ENCODE assay signal across 1 cellular context in the genomic region with DNA sequence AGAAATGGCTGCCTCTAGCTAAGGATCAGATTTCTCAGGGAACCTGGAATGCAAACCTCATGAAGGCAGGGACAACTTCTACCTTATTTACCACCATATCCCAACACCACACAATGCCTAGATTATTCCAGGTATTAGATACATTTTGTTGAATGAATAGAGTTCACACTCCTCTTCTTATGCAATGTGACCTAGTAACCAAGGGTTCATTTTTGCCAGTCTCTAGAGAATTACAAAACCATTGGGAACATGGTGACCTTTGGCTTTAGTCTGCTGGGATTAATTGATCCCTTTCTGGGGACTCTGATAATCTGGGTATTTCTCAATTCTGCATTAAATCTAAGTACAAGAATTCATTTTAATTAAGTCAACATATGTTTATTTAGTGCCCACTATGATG.
TF ChIP-seq lines count a peak whose summit lies in the region.

No MANE protein-coding gene starts in this region.

TF ChIP-seq in HepG2, 621 proteins besides CTCF, POLR2A, EP300 and RAD21 (continued from another document and continues in another):
- TF ChIP-seq NPAS2 (CRISPR knock-in tag; IDR thresholded peaks at IDR 0.05; ENCODE audit: borderline replicate concordance) (no peak), ZNF468 (CRISPR knock-in tag; IDR thresholded peaks at IDR 0.05) (no peak), HMG20A (CRISPR knock-in tag; IDR thresholded peaks at IDR 0.05; ENCODE audit: borderline replicate concordance) (peak; percentile 55; the same call in 1 of the 2 replicates), MIXL1 (CRISPR knock-in tag; IDR thresholded peaks at IDR 0.05) (peak; percentile 75), ZSCAN29 (CRISPR knock-in tag; conservative IDR thresholded peaks at IDR 0.05) (no peak), IKZF5 (CRISPR knock-in tag; IDR thresholded peaks at IDR 0.05) (no peak), USF2 (IDR thresholded peaks at IDR 0.05; ENCODE audit: low read depth, low read length) (no peak), USF2 (CRISPR knock-in tag; IDR thresholded peaks at IDR 0.05; ENCODE audit: borderline replicate concordance) (no peak), SKI (IDR thresholded peaks at IDR 0.05; ENCODE audit: partially characterized antibody) (peak; percentile 92), ESRRA (CRISPR knock-in tag; IDR thresholded peaks at IDR 0.05; ENCODE audit: low read depth) (peak; percentile 60; the same call in 1 of the 2 replicates), ZNF18 (CRISPR knock-in tag; IDR thresholded peaks at IDR 0.05; ENCODE audit: insufficient replicate concordance) (peak; percentile 55), RXRB (CRISPR knock-in tag; IDR thresholded peaks at IDR 0.05; ENCODE audit: borderline replicate concordance) (peak; percentile 91), UBTF (CRISPR knock-in tag; IDR thresholded peaks at IDR 0.05) (no peak), MBNL3 (CRISPR knock-in tag; conservative IDR thresholded peaks at IDR 0.05) (no peak), ZNF143 (CRISPR knock-in tag; IDR thresholded peaks at IDR 0.05) (no peak), TBL1XR1 (IDR thresholded peaks at IDR 0.05; ENCODE audit: borderline replicate concordance, low read length, partially characterized antibody) (peak; percentile 92), ZNF605 (CRISPR knock-in tag; IDR thresholded peaks at IDR 0.05) (no peak), PITX1 (CRISPR knock-in tag; IDR thresholded peaks at IDR 0.05) (no peak), SPEN (CRISPR knock-in tag; IDR thresholded peaks at IDR 0.05; ENCODE audit: low read depth) (no peak), ZNF430 (CRISPR knock-in tag; IDR thresholded peaks at IDR 0.05) (no peak), NAIF1 (CRISPR knock-in tag; IDR thresholded peaks at IDR 0.05; ENCODE audit: borderline replicate concordance) (no peak), CAMTA2 (CRISPR knock-in tag; IDR thresholded peaks at IDR 0.05; ENCODE audit: borderline replicate concordance) (no peak), ZSCAN12 (CRISPR knock-in tag; IDR thresholded peaks at IDR 0.05) (no peak), ARNT2 (CRISPR knock-in tag; IDR thresholded peaks at IDR 0.05; ENCODE audit: low read depth) (no peak), ZNF10 (CRISPR knock-in tag; IDR thresholded peaks at IDR 0.05; ENCODE audit: borderline replicate concordance, low read depth) (no peak), GATAD1 (CRISPR knock-in tag; IDR thresholded peaks at IDR 0.05) (no peak), ZNF326 (CRISPR knock-in tag; IDR thresholded peaks at IDR 0.05; ENCODE audit: borderline replicate concordance) (no peak), YEATS4 (CRISPR knock-in tag; IDR thresholded peaks at IDR 0.05; ENCODE audit: borderline replicate concordance) (no peak), ZNF644 (CRISPR knock-in tag; IDR thresholded peaks at IDR 0.05; ENCODE audit: low read depth) (peak; percentile 95), SYNCRIP (IDR thresholded peaks at IDR 0.05; ENCODE audit: insufficient read depth, low read depth, low read length) (no peak), MAFF (IDR thresholded peaks at IDR 0.05; ENCODE audit: low read depth, low read length) (no peak), PRMT3 (CRISPR knock-in tag; IDR thresholded peaks at IDR 0.05; ENCODE audit: borderline replicate concordance, low read depth) (no peak), BCL6 (CRISPR knock-in tag; IDR thresholded peaks at IDR 0.05) (peak; percentile 86), ZNF709 (CRISPR knock-in tag; IDR thresholded peaks at IDR 0.05) (no peak), ATAD3A (CRISPR knock-in tag; IDR thresholded peaks at IDR 0.05) (no peak), CREM (IDR thresholded peaks at IDR 0.05) (peak; percentile 44; the same call in 1 of the 2 replicates), CREM (CRISPR knock-in tag; IDR thresholded peaks at IDR 0.05) (no peak), MEF2D (CRISPR knock-in tag; IDR thresholded peaks at IDR 0.05) (no peak), ELF3 (CRISPR knock-in tag; IDR thresholded peaks at IDR 0.05) (no peak)
- TF ChIP-seq, protein P1, sequence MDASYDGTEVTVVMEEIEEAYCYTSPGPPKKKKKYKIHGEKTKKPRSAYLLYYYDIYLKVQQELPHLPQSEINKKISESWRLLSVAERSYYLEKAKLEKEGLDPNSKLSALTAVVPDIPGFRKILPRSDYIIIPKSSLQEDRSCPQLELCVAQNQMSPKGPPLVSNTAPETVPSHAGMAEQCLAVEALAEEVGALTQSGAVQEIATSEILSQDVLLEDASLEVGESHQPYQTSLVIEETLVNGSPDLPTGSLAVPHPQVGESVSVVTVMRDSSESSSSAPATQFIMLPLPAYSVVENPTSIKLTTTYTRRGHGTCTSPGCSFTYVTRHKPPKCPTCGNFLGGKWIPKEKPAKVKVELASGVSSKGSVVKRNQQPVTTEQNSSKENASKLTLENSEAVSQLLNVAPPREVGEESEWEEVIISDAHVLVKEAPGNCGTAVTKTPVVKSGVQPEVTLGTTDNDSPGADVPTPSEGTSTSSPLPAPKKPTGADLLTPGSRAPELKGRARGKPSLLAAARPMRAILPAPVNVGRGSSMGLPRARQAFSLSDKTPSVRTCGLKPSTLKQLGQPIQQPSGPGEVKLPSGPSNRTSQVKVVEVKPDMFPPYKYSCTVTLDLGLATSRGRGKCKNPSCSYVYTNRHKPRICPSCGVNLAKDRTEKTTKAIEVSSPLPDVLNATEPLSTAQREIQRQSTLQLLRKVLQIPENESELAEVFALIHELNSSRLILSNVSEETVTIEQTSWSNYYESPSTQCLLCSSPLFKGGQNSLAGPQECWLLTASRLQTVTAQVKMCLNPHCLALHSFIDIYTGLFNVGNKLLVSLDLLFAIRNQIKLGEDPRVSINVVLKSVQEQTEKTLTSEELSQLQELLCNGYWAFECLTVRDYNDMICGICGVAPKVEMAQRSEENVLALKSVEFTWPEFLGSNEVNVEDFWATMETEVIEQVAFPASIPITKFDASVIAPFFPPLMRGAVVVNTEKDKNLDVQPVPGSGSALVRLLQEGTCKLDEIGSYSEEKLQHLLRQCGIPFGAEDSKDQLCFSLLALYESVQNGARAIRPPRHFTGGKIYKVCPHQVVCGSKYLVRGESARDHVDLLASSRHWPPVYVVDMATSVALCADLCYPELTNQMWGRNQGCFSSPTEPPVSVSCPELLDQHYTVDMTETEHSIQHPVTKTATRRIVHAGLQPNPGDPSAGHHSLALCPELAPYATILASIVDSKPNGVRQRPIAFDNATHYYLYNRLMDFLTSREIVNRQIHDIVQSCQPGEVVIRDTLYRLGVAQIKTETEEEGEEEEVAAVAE (CRISPR knock-in tag; IDR thresholded peaks at IDR 0.05; ENCODE audit: borderline replicate concordance), result no peak
- TF ChIP-seq, protein P2, sequence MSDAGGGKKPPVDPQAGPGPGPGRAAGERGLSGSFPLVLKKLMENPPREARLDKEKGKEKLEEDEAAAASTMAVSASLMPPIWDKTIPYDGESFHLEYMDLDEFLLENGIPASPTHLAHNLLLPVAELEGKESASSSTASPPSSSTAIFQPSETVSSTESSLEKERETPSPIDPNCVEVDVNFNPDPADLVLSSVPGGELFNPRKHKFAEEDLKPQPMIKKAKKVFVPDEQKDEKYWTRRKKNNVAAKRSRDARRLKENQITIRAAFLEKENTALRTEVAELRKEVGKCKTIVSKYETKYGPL (CRISPR knock-in tag; IDR thresholded peaks at IDR 0.05), result peak; percentile 62; the same call in 1 of the 2 replicates
- TF ChIP-seq, protein P3, sequence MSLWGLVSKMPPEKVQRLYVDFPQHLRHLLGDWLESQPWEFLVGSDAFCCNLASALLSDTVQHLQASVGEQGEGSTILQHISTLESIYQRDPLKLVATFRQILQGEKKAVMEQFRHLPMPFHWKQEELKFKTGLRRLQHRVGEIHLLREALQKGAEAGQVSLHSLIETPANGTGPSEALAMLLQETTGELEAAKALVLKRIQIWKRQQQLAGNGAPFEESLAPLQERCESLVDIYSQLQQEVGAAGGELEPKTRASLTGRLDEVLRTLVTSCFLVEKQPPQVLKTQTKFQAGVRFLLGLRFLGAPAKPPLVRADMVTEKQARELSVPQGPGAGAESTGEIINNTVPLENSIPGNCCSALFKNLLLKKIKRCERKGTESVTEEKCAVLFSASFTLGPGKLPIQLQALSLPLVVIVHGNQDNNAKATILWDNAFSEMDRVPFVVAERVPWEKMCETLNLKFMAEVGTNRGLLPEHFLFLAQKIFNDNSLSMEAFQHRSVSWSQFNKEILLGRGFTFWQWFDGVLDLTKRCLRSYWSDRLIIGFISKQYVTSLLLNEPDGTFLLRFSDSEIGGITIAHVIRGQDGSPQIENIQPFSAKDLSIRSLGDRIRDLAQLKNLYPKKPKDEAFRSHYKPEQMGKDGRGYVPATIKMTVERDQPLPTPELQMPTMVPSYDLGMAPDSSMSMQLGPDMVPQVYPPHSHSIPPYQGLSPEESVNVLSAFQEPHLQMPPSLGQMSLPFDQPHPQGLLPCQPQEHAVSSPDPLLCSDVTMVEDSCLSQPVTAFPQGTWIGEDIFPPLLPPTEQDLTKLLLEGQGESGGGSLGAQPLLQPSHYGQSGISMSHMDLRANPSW (CRISPR knock-in tag; IDR thresholded peaks at IDR 0.05; ENCODE audit: borderline replicate concordance), result no peak; the same call in 1 of the 2 replicates
- TF ChIP-seq, protein P4, sequence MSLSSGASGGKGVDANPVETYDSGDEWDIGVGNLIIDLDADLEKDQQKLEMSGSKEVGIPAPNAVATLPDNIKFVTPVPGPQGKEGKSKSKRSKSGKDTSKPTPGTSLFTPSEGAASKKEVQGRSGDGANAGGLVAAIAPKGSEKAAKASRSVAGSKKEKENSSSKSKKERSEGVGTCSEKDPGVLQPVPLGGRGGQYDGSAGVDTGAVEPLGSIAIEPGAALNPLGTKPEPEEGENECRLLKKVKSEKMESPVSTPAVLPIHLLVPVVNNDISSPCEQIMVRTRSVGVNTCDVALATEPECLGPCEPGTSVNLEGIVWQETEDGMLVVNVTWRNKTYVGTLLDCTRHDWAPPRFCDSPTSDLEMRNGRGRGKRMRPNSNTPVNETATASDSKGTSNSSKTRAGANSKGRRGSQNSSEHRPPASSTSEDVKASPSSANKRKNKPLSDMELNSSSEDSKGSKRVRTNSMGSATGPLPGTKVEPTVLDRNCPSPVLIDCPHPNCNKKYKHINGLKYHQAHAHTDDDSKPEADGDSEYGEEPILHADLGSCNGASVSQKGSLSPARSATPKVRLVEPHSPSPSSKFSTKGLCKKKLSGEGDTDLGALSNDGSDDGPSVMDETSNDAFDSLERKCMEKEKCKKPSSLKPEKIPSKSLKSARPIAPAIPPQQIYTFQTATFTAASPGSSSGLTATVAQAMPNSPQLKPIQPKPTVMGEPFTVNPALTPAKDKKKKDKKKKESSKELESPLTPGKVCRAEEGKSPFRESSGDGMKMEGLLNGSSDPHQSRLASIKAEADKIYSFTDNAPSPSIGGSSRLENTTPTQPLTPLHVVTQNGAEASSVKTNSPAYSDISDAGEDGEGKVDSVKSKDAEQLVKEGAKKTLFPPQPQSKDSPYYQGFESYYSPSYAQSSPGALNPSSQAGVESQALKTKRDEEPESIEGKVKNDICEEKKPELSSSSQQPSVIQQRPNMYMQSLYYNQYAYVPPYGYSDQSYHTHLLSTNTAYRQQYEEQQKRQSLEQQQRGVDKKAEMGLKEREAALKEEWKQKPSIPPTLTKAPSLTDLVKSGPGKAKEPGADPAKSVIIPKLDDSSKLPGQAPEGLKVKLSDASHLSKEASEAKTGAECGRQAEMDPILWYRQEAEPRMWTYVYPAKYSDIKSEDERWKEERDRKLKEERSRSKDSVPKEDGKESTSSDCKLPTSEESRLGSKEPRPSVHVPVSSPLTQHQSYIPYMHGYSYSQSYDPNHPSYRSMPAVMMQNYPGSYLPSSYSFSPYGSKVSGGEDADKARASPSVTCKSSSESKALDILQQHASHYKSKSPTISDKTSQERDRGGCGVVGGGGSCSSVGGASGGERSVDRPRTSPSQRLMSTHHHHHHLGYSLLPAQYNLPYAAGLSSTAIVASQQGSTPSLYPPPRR (CRISPR knock-in tag; IDR thresholded peaks at IDR 0.05; ENCODE audit: borderline replicate concordance), result no peak
